ENCODE assay signal across 1 cellular context in genomic region chr2:27407798-27408491, GRCh38.
TF ChIP-seq lines count a peak whose summit lies in the region.

No MANE protein-coding gene starts in this region.

TF ChIP-seq in IMR-90, 13 proteins besides CTCF, POLR2A, EP300 and RAD21 (continued from another document):
- TF ChIP-seq USF2 (IDR thresholded peaks at IDR 0.05; ENCODE audit: low read depth, low read length) = no peak
- TF ChIP-seq ELK1 (IDR thresholded peaks at IDR 0.05; ENCODE audit: borderline replicate concordance, low read depth, low read length) = no peak
- no peak for TF ChIP-seq MAZ (IDR thresholded peaks at IDR 0.05; ENCODE audit: borderline replicate concordance, low read depth, low read length)
